Comparison of ENCODE assay signal across 11 cellular contexts in genomic region chr6:68196645-68197044, GRCh38.
DNase-seq lines count a peak whose midpoint lies in the region; ATAC-seq and TF ChIP-seq lines count a peak whose summit lies in the region.
"Had no signal": no experiment of that assay in that cellular context is flagged by ENCODE, and none has a peak within 500 bp of the region (broad histone marks: within the 10 kb centered on the region; RNA-seq: fewer than 3 reads in every experiment).

No MANE protein-coding gene starts in this region.

- H3K4me2 ChIP-seq in OCI-LY1 (ENCODE audit: low read length) = no peak overlapping the region

- POLR2A ChIA-PET in T-cell (lab: Charles Lee) = interaction anchor here in 1 of 2 donors (0.7 kb wide), 1 partner anchor 81 kb away, joined by 3 read pairs; no protein-coding TSS in a partner anchor

- H3K4me1 ChIP-seq in OCI-LY1 (ENCODE audit: insufficient read depth, low read length, severe bottlenecking) = no peaks in the 10 kb centered on the region
- H3K4me1 ChIP-seq: gastroesophageal sphincter had no signal

- H3K9ac ChIP-seq in OCI-LY1 (ENCODE audit: low read length) = no peak overlapping the region

- H3K9me2 ChIP-seq in OCI-LY1 (ENCODE audit: low read depth, low read length) = no peaks in the 10 kb centered on the region

- TF ChIP-seq CTCF in GM12864 (IDR thresholded peaks at IDR 0.05; ENCODE audit: low read depth, low read length, missing control alignments) = peak; percentile 51
- TF ChIP-seq CTCF in OCI-LY1 (IDR thresholded peaks at IDR 0.05; ENCODE audit: low read length) = peak; percentile 63
- no peak for TF ChIP-seq CTCF in fibroblast of villous mesenchyme (IDR thresholded peaks at IDR 0.05; ENCODE audit: insufficient read depth, low read depth, low read length)

- H3K36me3 ChIP-seq in OCI-LY1 (ENCODE audit: insufficient read depth, low read length) = no peaks in the 10 kb centered on the region
- H3K36me3 ChIP-seq: gastroesophageal sphincter had no signal

- H3K9me3 ChIP-seq in OCI-LY1 (ENCODE audit: low read length) = no peaks in the 10 kb centered on the region; the same call in 1 of the 2 replicates

- DNase-seq in GM12864 (ENCODE audit: low read depth) = peak; percentile 21
- peak; percentile 1 for DNase-seq in fibroblast of villous mesenchyme (ENCODE audit: low read depth)
- no peak for DNase-seq in nucleus accumbens (lab: John Stamatoyannopoulos, UW)
- DNase-seq in medulla oblongata (ENCODE audit: extremely low spot score) = no peak
- no peak for DNase-seq in T-cell
- DNase-seq in stimulated activated CD8-positive, alpha-beta memory T cell treated with anti-CD3 and anti-CD28 coated beads, Interleukin-4, amount 100 ng/mL, for 48 hours = no peak
- DNase-seq: activated gamma-delta T cell; stimulated activated naive CD8-positive, alpha-beta T cell treated with anti-CD3 and anti-CD28 coated beads, Interleukin-15, amount 100 ng/mL, for 72 hours had no signal

- peaks cover 6 to 24% (median 17%) of the 10 kb centered on the region in 3 donors for H3K9me3 Mint-ChIP-seq in T-cell

- no peak overlapping the region for H3K27ac Mint-ChIP-seq in T-cell
- H3K27ac Mint-ChIP-seq: stimulated activated naive CD8-positive, alpha-beta T cell treated with anti-CD3 and anti-CD28 coated beads, Interleukin-15, amount 100 ng/mL, for 72 hours had no signal

- H3K4me3 ChIP-seq in GM12864 (ENCODE audit: low read depth, low read length) = no peak overlapping the region
- no peak overlapping the region for H3K4me3 ChIP-seq in OCI-LY1 (ENCODE audit: low read depth, low read length, poor library complexity, severe bottlenecking)
- H3K4me3 ChIP-seq in fibroblast of villous mesenchyme (ENCODE audit: low read depth, low read length) = no peak overlapping the region
- H3K4me3 ChIP-seq: gastroesophageal sphincter had no signal

- H2AFZ ChIP-seq in OCI-LY1 (ENCODE audit: low read length) = peak overlapping the region; percentile 91

- no peak overlapping the region for H3K4me3 Mint-ChIP-seq in T-cell
- H3K4me3 Mint-ChIP-seq: stimulated activated naive CD8-positive, alpha-beta T cell treated with anti-CD3 and anti-CD28 coated beads, Interleukin-15, amount 100 ng/mL, for 72 hours had no signal

- H3K36me3 Mint-ChIP-seq in T-cell = no peaks in the 10 kb centered on the region

- H3K27ac ChIP-seq in OCI-LY1 (ENCODE audit: low read depth, low read length, poor library complexity, severe bottlenecking) = no peak overlapping the region
- H3K27ac ChIP-seq: gastroesophageal sphincter had no signal

- H3K27me3 Mint-ChIP-seq in T-cell = no peaks in the 10 kb centered on the region
- H3K27me3 Mint-ChIP-seq: stimulated activated naive CD8-positive, alpha-beta T cell treated with anti-CD3 and anti-CD28 coated beads, Interleukin-15, amount 100 ng/mL, for 72 hours had no signal

- no peaks in the 10 kb centered on the region for H4K20me1 ChIP-seq in OCI-LY1 (ENCODE audit: insufficient read depth, low read length)

- ATAC-seq in HG02798 (IDR thresholded peaks at IDR 0.05; ENCODE audit: poor library complexity, unreplicated experiment) = peak; percentile 76
- ATAC-seq in T-cell (replicated peaks in 1 of 4) = no peak
- ATAC-seq: gastroesophageal sphincter; stimulated activated naive CD8-positive, alpha-beta T cell treated with anti-CD3 and anti-CD28 coated beads, Interleukin-15, amount 100 ng/mL, for 72 hours had no signal

- H3K79me2 ChIP-seq in OCI-LY1 (ENCODE audit: insufficient read depth, low read length) = no peaks in the 10 kb centered on the region

- H3K4me1 Mint-ChIP-seq in T-cell = no peaks in the 10 kb centered on the region
- H3K4me1 Mint-ChIP-seq: stimulated activated naive CD8-positive, alpha-beta T cell treated with anti-CD3 and anti-CD28 coated beads, Interleukin-15, amount 100 ng/mL, for 72 hours had no signal

- H3F3A ChIP-seq in OCI-LY1 (ENCODE audit: insufficient read depth, low read length) = no peaks in the 10 kb centered on the region

- CTCF ChIA-PET in T-cell (lab: Charles Lee) = no interaction called here

- no peaks in the 10 kb centered on the region for H3K27me3 ChIP-seq in OCI-LY1 (ENCODE audit: insufficient read depth, low read length)
- H3K27me3 ChIP-seq: gastroesophageal sphincter had no signal

Comparison
In these comparisons a context has a peak if more than half of its experiments do, and no peak if none do; other contexts are left out.
1. DNase-seq: peak in GM12864 (single experiment) and fibroblast of villous mesenchyme (single experiment); none in nucleus accumbens (0 of 56), medulla oblongata (single experiment), T-cell (0 of 34) and stimulated activated CD8-positive, alpha-beta memory T cell treated with anti-CD3 and anti-CD28 coated beads, Interleukin-4, amount 100 ng/mL, for 48 hours (single experiment).